In genomic region chr11:95693298-95693697, GRCh38 we compare ENCODE assay signal across 33 cellular contexts.
"Had no signal": no experiment of that assay in that cellular context is flagged by ENCODE, and none has a peak within 500 bp of the region (broad histone marks: within the 10 kb centered on the region; RNA-seq: fewer than 3 reads in every experiment).

No MANE protein-coding gene starts in this region.

- FAIRE-seq: colon, endometrium, endothelial cell of umbilical vein had no signal

- H3K9me3 ChIP-seq: adrenal gland, body of pancreas, esophagus squamous epithelium, gastroesophageal sphincter had no signal

- H3K36me3 ChIP-seq: adrenal gland, esophagus squamous epithelium, gastroesophageal sphincter, WERI-Rb-1 had no signal

- ATAC-seq: activated CD4-positive, CD25-positive, alpha-beta regulatory T cell treated with anti-CD3 and anti-CD28 coated beads, Interleukin-2, amount 50 U/mL, for 24 hours; activated CD8-positive, alpha-beta T cell treated with anti-CD3 and anti-CD28 coated beads for 36 hours; activated naive CD8-positive, alpha-beta T cell treated with anti-CD3 and anti-CD28 coated beads, Interleukin-2, amount 50 U/mL, for 24 hours; activated T-cell treated with anti-CD3 and anti-CD28 coated beads, Interleukin-2, amount 50 U/mL, for 4 hours; activated T-helper 17 cell treated with anti-CD3 and anti-CD28 coated beads, Interleukin-2, amount 50 U/mL, for 72 hours; body of pancreas; gastroesophageal sphincter; T-helper 17 cell had no signal

- H3K27ac ChIP-seq: adrenal gland, body of pancreas, epithelial cell of prostate, esophagus squamous epithelium, gastroesophageal sphincter, WERI-Rb-1 had no signal

- H3K4me3 ChIP-seq: adrenal gland, body of pancreas, esophagus squamous epithelium, gastroesophageal sphincter had no signal

- DNase-seq: activated B cell treated with CpG ODN at 0.5 μM for 24 hours; activated CD4-positive, alpha-beta T cell treated with anti-CD3 and anti-CD28 coated beads for 48 hours; activated CD4-positive, alpha-beta T cell treated with anti-CD3 and anti-CD28 coated beads, Interleukin-2, amount 50 U/mL, for 1 hour; activated CD4-positive, alpha-beta T cell treated with anti-CD3 and anti-CD28 coated beads, Interleukin-2, amount 50 U/mL, for 48 hours; activated CD8-positive, alpha-beta memory T cell treated with anti-CD3 and anti-CD28 coated beads for 24 hours; activated CD8-positive, alpha-beta T cell treated with anti-CD3 and anti-CD28 coated beads for 36 hours; activated effector memory CD4-positive, alpha-beta T cell treated with Interleukin-2 at 50 U/mL for 16 hours; activated gamma-delta T cell treated with Interleukin-2 at 50 U/mL for 16 hours; activated naive CD4-positive, alpha-beta T cell treated with anti-CD3 and anti-CD28 coated beads for 36 hours; activated naive CD8-positive, alpha-beta T cell treated with anti-CD3 and anti-CD28 coated beads for 36 hours; activated naive CD8-positive, alpha-beta T cell treated with anti-CD3 and anti-CD28 coated beads, Interleukin-2, amount 50 U/mL, for 24 hours; activated T-cell treated with anti-CD3 and anti-CD28 coated beads, Interleukin-2, amount 50 U/mL, for 4 hours; adrenal gland; amygdala; aorta; body of pancreas; caudate nucleus; cortex of kidney; effector CD8-positive, alpha-beta T cell; esophagus squamous epithelium; foreskin melanocyte; head of caudate nucleus; T-helper 1 cell; T-helper 17 cell; T1000; WERI-Rb-1 had no signal

- H3K4me1 ChIP-seq: adrenal gland, body of pancreas had no signal

- H3K27me3 ChIP-seq: adrenal gland, body of pancreas, esophagus squamous epithelium, gastroesophageal sphincter had no signal
